Comparison of ENCODE assay signal across 8 cellular contexts in the genomic region with DNA sequence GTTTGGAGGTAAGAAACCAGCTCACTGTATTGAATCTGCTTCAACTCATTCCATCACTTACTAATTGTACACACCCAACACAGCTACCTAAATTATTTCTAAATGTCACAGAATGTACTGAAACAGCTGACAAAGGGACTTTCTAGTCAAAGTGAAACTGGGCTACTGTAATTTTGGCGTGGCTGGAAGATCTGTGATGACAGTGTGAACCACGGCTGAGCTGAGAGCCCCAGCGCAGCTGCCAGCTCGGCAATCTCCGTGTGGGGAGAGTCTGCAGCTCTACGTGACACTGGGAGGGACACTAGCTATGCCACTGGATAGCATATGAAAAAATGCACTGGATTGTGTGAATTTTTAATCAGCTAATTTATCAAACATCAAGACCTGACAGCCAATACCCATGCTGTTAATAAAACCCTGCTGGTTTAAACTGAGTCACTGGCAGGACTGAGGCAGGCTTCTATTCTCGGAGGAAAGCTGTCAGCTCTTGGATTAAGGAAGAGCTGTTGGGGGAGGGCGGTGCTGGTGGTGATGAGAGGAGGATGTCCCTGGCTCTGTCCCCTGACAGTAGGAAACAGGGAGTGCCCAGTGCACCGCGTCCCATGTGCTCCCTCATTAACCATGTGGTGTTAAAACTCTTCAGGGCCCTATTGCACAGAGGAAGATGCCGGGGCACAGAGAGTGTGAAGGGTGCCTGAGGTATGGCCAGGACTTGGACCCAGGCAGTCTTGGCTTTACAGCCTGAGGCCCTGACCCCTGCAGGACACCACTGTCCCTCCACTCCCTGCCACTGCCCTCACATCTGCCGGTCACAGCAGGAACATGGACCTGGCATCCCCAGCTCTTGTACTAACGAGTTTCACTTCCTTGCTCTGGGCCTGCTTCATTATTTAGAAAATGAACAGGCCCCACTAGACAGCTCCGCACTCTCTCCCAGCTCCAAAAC. TPM values are rescaled to one million over a fixed set of nuclear protein-coding genes. Genes with fewer than 3 reads are reported as not detected.
DNase-seq lines count a peak whose midpoint lies in the region; ATAC-seq, FAIRE-seq and TF ChIP-seq lines count a peak whose summit lies in the region.

No MANE protein-coding gene starts in this region.

- H3K36me3 Mint-ChIP-seq in IgD-negative memory B cell, result peaks cover 2% of the 10 kb centered on the region

- no peak overlapping the region for H4K8ac ChIP-seq in trophoblast cell (ENCODE audit: low read depth, low read length)

- H3K4me3 Mint-ChIP-seq in IgD-negative memory B cell, result peak overlapping the region; percentile 34 to 92 (median 80)

- H3K27ac Mint-ChIP-seq in IgD-negative memory B cell, result peak overlapping the region; percentile 78 to 97 (median 88)

- no peaks in the 10 kb centered on the region for H3K9me3 Mint-ChIP-seq in IgD-negative memory B cell

- WGBS in trophoblast cell (ENCODE audit: extremely low coverage, insufficient coverage, insufficient read length), result no CpG with 5 or more reads among the region's 14 CpGs

- H3K4ac ChIP-seq in trophoblast cell (ENCODE audit: low read depth, low read length), result peak overlapping the region; percentile 9

- no peak overlapping the region for H4K12ac ChIP-seq in trophoblast cell (ENCODE audit: low read depth, low read length)

- H3K27ac ChIP-seq in dorsolateral prefrontal cortex, result peak overlapping the region in 57 of 59 donors; percentile 6 to 89 (median 78)
- no peak overlapping the region for H3K27ac ChIP-seq in trophoblast cell (ENCODE audit: low read depth, low read length)

- peak; percentile 95 for FAIRE-seq in GM12892 (lab: Jason Lieb, UNC)

- TF ChIP-seq POLR2A in GM12892 (IDR thresholded peaks at IDR 0.05; ENCODE audit: low read depth, low read length), result peak; percentile 55

- peaks cover 28 to 31% of the 10 kb centered on the region in 2 experiments for H3K36me3 ChIP-seq in trophoblast cell (ENCODE audit: control insufficient read depth in 1 of 2, insufficient read depth in 2 of 2, low read length in 2 of 2)

- no peak overlapping the region for H3K23ac ChIP-seq in trophoblast cell (ENCODE audit: low read length)

- H2BK120ac ChIP-seq in trophoblast cell (ENCODE audit: insufficient read depth, low read length, poor library complexity), result no peak overlapping the region

- peak in 3 of 56 donors; percentile 7 to 16 (median 9) for TF ChIP-seq CTCF in dorsolateral prefrontal cortex (IDR thresholded peaks at IDR 0.05 in 54 of 56, conservative IDR thresholded peaks at IDR 0.05 in 2 of 56; ENCODE audit: low read depth in 1 of 56, partially characterized antibody in 56 of 56)

- H3K79me2 ChIP-seq in trophoblast cell (ENCODE audit: control insufficient read depth, insufficient read depth, low read length, poor library complexity), result peaks cover 3% of the 10 kb centered on the region

- no peak overlapping the region for H3K9ac ChIP-seq in trophoblast cell (ENCODE audit: low read length)

- H3K4me1 ChIP-seq in trophoblast cell (ENCODE audit: control insufficient read depth in 1 of 2, insufficient read depth in 2 of 2, low read length in 2 of 2), result no peaks in the 10 kb centered on the region

- no peak overlapping the region for H3K18ac ChIP-seq in trophoblast cell (ENCODE audit: low read length)

- H3K14ac ChIP-seq in trophoblast cell (ENCODE audit: low read length), result no peak overlapping the region

- H3K27me3 Mint-ChIP-seq in IgD-negative memory B cell, result no peaks in the 10 kb centered on the region

- H3K79me1 ChIP-seq in trophoblast cell (ENCODE audit: low read length), result no peaks in the 10 kb centered on the region

- intact Hi-C loops in dorsolateral prefrontal cortex (cut with DNase I), result no loop called here

- no peak overlapping the region for H2BK5ac ChIP-seq in trophoblast cell (ENCODE audit: low read depth, low read length, poor library complexity)

- H3K4me2 ChIP-seq in trophoblast cell (ENCODE audit: low read length), result no peak overlapping the region

- H2AK5ac ChIP-seq in trophoblast cell (ENCODE audit: low read length), result no peak overlapping the region

- DNase-seq in GM12892 (ENCODE audit: insufficient read length) (no peak), dorsolateral prefrontal cortex (peak in 6 of 10 donors; percentile 50 to 77 (median 68)), trophoblast cell (no peak), HuH-7.5 (ENCODE audit: low spot score) (no peak), NCI-H187 treated with DMSO at 0.1 percent for 48 hours (lab: John Stamatoyannopoulos, UW) (no peak), germinal center (ENCODE audit: low spot score) (no peak)

- H2BK12ac ChIP-seq in trophoblast cell (ENCODE audit: low read length), result no peak overlapping the region

- no peak overlapping the region for H2AFZ ChIP-seq in trophoblast cell (ENCODE audit: insufficient read depth, low read length, poor library complexity)

- no peaks in the 10 kb centered on the region for H3K9me3 ChIP-seq in trophoblast cell (ENCODE audit: insufficient read depth, low read depth, low read length)

- H3K4me1 Mint-ChIP-seq in IgD-negative memory B cell, result peaks cover 43 to 49% (median 45%) of the 10 kb centered on the region in 3 donors

- H3K4me3 ChIP-seq in dorsolateral prefrontal cortex (peak overlapping the region in 44 of 59 donors; percentile 0 to 49 (median 29)), trophoblast cell (ENCODE audit: low read depth, low read length) (no peak overlapping the region)

- no peak overlapping the region for H4K91ac ChIP-seq in trophoblast cell (ENCODE audit: low read depth, low read length)

- peak; percentile 81 for ATAC-seq in GM21515 (IDR thresholded peaks at IDR 0.05; ENCODE audit: unreplicated experiment)

- H3K27me3 ChIP-seq in dorsolateral prefrontal cortex (no peaks in the 10 kb centered on the region), trophoblast cell (ENCODE audit: insufficient read depth, low read length) (no peaks in the 10 kb centered on the region)

RNA-seq across cellular contexts. Expression of a gene that starts 13.3 kb away (rescaled TPM):
- polyA plus RNA-seq in GM12892 (2012; ENCODE audit: missing spikeins), result 84.2 TPM
- polyA plus RNA-seq in IgD-negative memory B cell, result 13.8 TPM
- total RNA-seq in dorsolateral prefrontal cortex, result 10 to 100 TPM; 19.4 to 39.0 (median 27.8) TPM
- polyA plus RNA-seq in trophoblast cell (2013), result 13.3 and 13.4 TPM in 2 replicates

RNA-seq across cellular contexts. Expression of a gene that starts 42.8 kb away (rescaled TPM):
- polyA plus RNA-seq in GM12892 (2012; ENCODE audit: missing spikeins), result 5.3 TPM
- not detected for polyA plus RNA-seq in IgD-negative memory B cell
- total RNA-seq in dorsolateral prefrontal cortex, result 10 to 100 TPM in 119 of 120 experiments, 1 to 10 TPM in 1; 10.0 to 50.2 (median 31.8) TPM
- 0.08 and 0.10 TPM in 2 replicates for polyA plus RNA-seq in trophoblast cell (2013)

Comparison
In these comparisons a context has a peak if more than half of its experiments do, and no peak if none do; other contexts are left out.
1. DNase-seq: peak in dorsolateral prefrontal cortex (6 of 10); none in GM12892 (single experiment), trophoblast cell (0 of 2), HuH-7.5 (single experiment), NCI-H187 treated with DMSO at 0.1 percent for 48 hours (single experiment) and germinal center (single experiment).